Comparison of ENCODE assay signal across 1 cellular context in genomic region chr5:1478333-1478732, GRCh38.
TF ChIP-seq lines count a peak whose summit lies in the region.

No MANE protein-coding gene starts in this region.

TF ChIP-seq in HCT116, 20 proteins besides CTCF, POLR2A, EP300 and RAD21 (continued from another document):
- TF ChIP-seq ZBTB33 (IDR thresholded peaks at IDR 0.05; ENCODE audit: extremely low read depth, insufficient replicate concordance, low read length) (no peak), EZH2phosphoT487 (IDR thresholded peaks at IDR 0.05; ENCODE audit: borderline replicate concordance) (no peak), POLR2AphosphoS5 (IDR thresholded peaks at IDR 0.05; ENCODE audit: low read depth, low read length) (no peak), SRF (IDR thresholded peaks at IDR 0.05; ENCODE audit: low read depth) (no peak), CEBPB (IDR thresholded peaks at IDR 0.05; ENCODE audit: low read depth) (no peak), CBX3 (IDR thresholded peaks at IDR 0.05; ENCODE audit: low read depth) (no peak), ATF3 (IDR thresholded peaks at IDR 0.05) (no peak), EGR1 (IDR thresholded peaks at IDR 0.05; ENCODE audit: low read depth) (no peak)
